2 cellular contexts compared by ENCODE assay signal in genomic region chr15:49471733-49472132, GRCh38.
A peak's percentile ranks its signal among the peaks of the same experiment; 100 is the strongest.
TF ChIP-seq lines count a peak whose summit lies in the region.

No MANE protein-coding gene starts in this region.

TF ChIP-seq in IMR-90, 13 proteins besides CTCF, POLR2A, EP300 and RAD21:
- TF ChIP-seq FOS (IDR thresholded peaks at IDR 0.05; ENCODE audit: low read depth, low read length) = no peak
- peak; percentile 71 for TF ChIP-seq MAFK (IDR thresholded peaks at IDR 0.05; ENCODE audit: low read depth, low read length)

TF ChIP-seq in GM23338, 12 proteins besides CTCF, POLR2A, EP300 and RAD21:
- no peak for TF ChIP-seq ZNF114 (CRISPR knock-in tag; IDR thresholded peaks at IDR 0.05)
- no peak for TF ChIP-seq NANOG (IDR thresholded peaks at IDR 0.05; ENCODE audit: borderline replicate concordance)
- TF ChIP-seq CREB1 (CRISPR knock-in tag; IDR thresholded peaks at IDR 0.05; ENCODE audit: low read depth) = no peak
- TF ChIP-seq JUNB (IDR thresholded peaks at IDR 0.05; ENCODE audit: unreplicated experiment) = no peak
- no peak for TF ChIP-seq ETS1 (IDR thresholded peaks at IDR 0.05)
- TF ChIP-seq REST (IDR thresholded peaks at IDR 0.05; ENCODE audit: unreplicated experiment) = no peak
- no peak for TF ChIP-seq STAT1 (IDR thresholded peaks at IDR 0.05; ENCODE audit: unreplicated experiment)
- TF ChIP-seq EZH2phosphoT487 (IDR thresholded peaks at IDR 0.05; ENCODE audit: unreplicated experiment) = no peak
- no peak for TF ChIP-seq POLR2AphosphoS5 (IDR thresholded peaks at IDR 0.05; ENCODE audit: low read depth)
- TF ChIP-seq EZH2 (IDR thresholded peaks at IDR 0.05; ENCODE audit: low read depth, unreplicated experiment) = no peak
TF ChIP-seq in GM23338: peak in this region for 0.
